In genomic region chr19:41516257-41517167, GRCh38 we compare ENCODE assay signal across 11 cellular contexts. TPM values are rescaled to one million over a fixed set of nuclear protein-coding genes. Genes with fewer than 3 reads are reported as not detected.
A peak's percentile ranks its signal among the peaks of the same experiment; 100 is the strongest.
DNase-seq lines count a peak whose midpoint lies in the region; ATAC-seq and TF ChIP-seq lines count a peak whose summit lies in the region.
"Not testable (repeated sequence)": the region's sequence is repeated elsewhere in the genome, so short reads cannot be mapped to it uniquely, and the experiment has no call there.
"Had no signal": no experiment of that assay in that cellular context is flagged by ENCODE, and none has a peak within 500 bp of the region (broad histone marks: within the 10 kb centered on the region; RNA-seq: fewer than 3 reads in every experiment).

No MANE protein-coding gene starts in this region.

- peaks cover 10% of the 10 kb centered on the region for H3K4me1 ChIP-seq in DOHH2 (ENCODE audit: control insufficient read depth, low read length)
- not testable (repeated sequence) for H3K4me1 ChIP-seq in naive thymus-derived CD4-positive, alpha-beta T cell (ENCODE audit: control insufficient read depth in 2 of 2, insufficient read depth in 2 of 2, low read length in 2 of 2); upper lobe of right lung

- H3K4me1 Mint-ChIP-seq in activated naive CD8-positive, alpha-beta T cell treated with anti-CD3 and anti-CD28 coated beads for 36 hours = peaks cover 23% of the 10 kb centered on the region
- H3K4me1 Mint-ChIP-seq in naive thymus-derived CD4-positive, alpha-beta T cell = peaks cover 17 to 27% (median 23%) of the 10 kb centered on the region in 7 donors

- DNase-seq in HL-60 (ENCODE audit: low read depth in 1 of 2, low spot score in 1 of 2) (peak; percentile 34 to 65), NOMO-1 treated with dmso at 0.1 percent for 144 hours (lab: John Stamatoyannopoulos, UW; ENCODE audit: unreplicated experiment) (peak; percentile 32), WERI-Rb-1 (peak; percentile 26)
- not testable (repeated sequence) for DNase-seq in activated naive CD8-positive, alpha-beta T cell treated with anti-CD3 and anti-CD28 coated beads for 36 hours; Right ventricle myocardium inferior (ENCODE audit: missing footprints); upper lobe of right lung
- DNase-seq in naive thymus-derived CD4-positive, alpha-beta T cell = peak in 4 of 9 donors; percentile 16 to 36 (median 30)

- peak; percentile 45 for ATAC-seq in Right ventricle myocardium inferior
- ATAC-seq in naive thymus-derived CD4-positive, alpha-beta T cell = peak; percentile 56
- ATAC-seq in upper lobe of right lung = peak; percentile 74

- not testable (repeated sequence) for H3F3A ChIP-seq in DOHH2 (ENCODE audit: control insufficient read depth, insufficient read depth)

- CTCF ChIA-PET in naive thymus-derived CD4-positive, alpha-beta T cell (lab: Charles Lee) = interaction anchor here (0.6 to 0.9 kb wide), 2 partner anchors 47 to 78 kb away, joined by 3 read pairs; no protein-coding TSS in a partner anchor

- not testable (repeated sequence) for H3K27ac Mint-ChIP-seq in activated naive CD8-positive, alpha-beta T cell treated with anti-CD3 and anti-CD28 coated beads for 36 hours; naive thymus-derived CD4-positive, alpha-beta T cell

- H3K4me3 ChIP-seq in DOHH2 (ENCODE audit: low read length); WERI-Rb-1 (ENCODE audit: low read depth, low read length); naive thymus-derived CD4-positive, alpha-beta T cell (ENCODE audit: low read length); upper lobe of right lung: not testable (repeated sequence)
- H3K4me3 ChIP-seq in HL-60 (replicated peaks; ENCODE audit: insufficient read depth, low read length) = peak overlapping the region; percentile 14; the same call in 1 of the 2 replicates

- TF ChIP-seq CTCF in DOHH2 (IDR thresholded peaks at IDR 0.05; ENCODE audit: low read depth, low read length, poor library complexity, severe bottlenecking) = peak; percentile 38
- not testable (repeated sequence) for TF ChIP-seq CTCF in HL-60 (IDR thresholded peaks at IDR 0.05; ENCODE audit: insufficient read depth, low read length); WERI-Rb-1 (IDR thresholded peaks at IDR 0.05; ENCODE audit: low read depth, low read length)
- peak; percentile 34 for TF ChIP-seq CTCF in upper lobe of right lung (IDR thresholded peaks at IDR 0.05)

- peaks cover 59% of the 10 kb centered on the region for H3K27me3 ChIP-seq in DOHH2 (ENCODE audit: control insufficient read depth, low read length)
- peaks cover 16% of the 10 kb centered on the region for H3K27me3 ChIP-seq in HL-60 (ENCODE audit: insufficient read depth, poor library complexity, severe bottlenecking)
- peaks cover 72% of the 10 kb centered on the region for H3K27me3 ChIP-seq in WERI-Rb-1 (ENCODE audit: insufficient read depth, low read depth, severe bottlenecking)
- not testable (repeated sequence) for H3K27me3 ChIP-seq in naive thymus-derived CD4-positive, alpha-beta T cell (ENCODE audit: control insufficient read depth in 2 of 2, insufficient read depth in 2 of 2, low read length in 2 of 2)
- peaks cover 36% of the 10 kb centered on the region for H3K27me3 ChIP-seq in upper lobe of right lung

- H3K4me2 ChIP-seq in DOHH2 (ENCODE audit: low read length) = not testable (repeated sequence)

- H3K27me3 Mint-ChIP-seq in activated naive CD8-positive, alpha-beta T cell treated with anti-CD3 and anti-CD28 coated beads for 36 hours = peaks cover 28% of the 10 kb centered on the region
- peaks cover 11 to 54% (median 37%) of the 10 kb centered on the region in 5 donors for H3K27me3 Mint-ChIP-seq in naive thymus-derived CD4-positive, alpha-beta T cell

- H3K36me3 Mint-ChIP-seq in activated naive CD8-positive, alpha-beta T cell treated with anti-CD3 and anti-CD28 coated beads for 36 hours; naive thymus-derived CD4-positive, alpha-beta T cell: not testable (repeated sequence)

- H3K36me3 ChIP-seq in DOHH2 (ENCODE audit: control insufficient read depth, low read length); WERI-Rb-1; naive thymus-derived CD4-positive, alpha-beta T cell (ENCODE audit: control insufficient read depth in 2 of 3, insufficient read depth in 3 of 3, low read length in 3 of 3); upper lobe of right lung: not testable (repeated sequence)

- not testable (repeated sequence) for H3K79me2 ChIP-seq in DOHH2 (ENCODE audit: control insufficient read depth, low read length)

- H3K4me3 Mint-ChIP-seq in activated naive CD8-positive, alpha-beta T cell treated with anti-CD3 and anti-CD28 coated beads for 36 hours = peak overlapping the region; percentile 43
- peak overlapping the region in 5 of 10 donors; percentile 21 to 40 (median 35) for H3K4me3 Mint-ChIP-seq in naive thymus-derived CD4-positive, alpha-beta T cell

- H3K9me2 ChIP-seq in DOHH2 (replicated peaks; ENCODE audit: control insufficient read depth, low read length) = not testable (repeated sequence)

- H3K27ac ChIP-seq in DOHH2 (ENCODE audit: low read depth, low read length); HL-60 (replicated peaks); WERI-Rb-1; naive thymus-derived CD4-positive, alpha-beta T cell (ENCODE audit: low read depth, low read length); upper lobe of right lung: not testable (repeated sequence)

- H4K20me1 ChIP-seq in DOHH2 (ENCODE audit: control insufficient read depth, insufficient read depth, low read depth, low read length) = not testable (repeated sequence)

- POLR2A ChIA-PET in naive thymus-derived CD4-positive, alpha-beta T cell (lab: Charles Lee) = interaction anchor here (1.2 kb wide), 1 partner anchor 38 kb away, joined by 3 read pairs; no protein-coding TSS in a partner anchor

- H3K9me3 ChIP-seq in DOHH2 (ENCODE audit: control insufficient read depth, insufficient read depth, low read length); WERI-Rb-1 (ENCODE audit: severe bottlenecking); naive thymus-derived CD4-positive, alpha-beta T cell (ENCODE audit: control insufficient read depth in 2 of 3, low read length in 3 of 3); upper lobe of right lung: not testable (repeated sequence)

- intact Hi-C loops in Right ventricle myocardium inferior (cut with DNase I); upper lobe of right lung (cut with DNase I): not testable (repeated sequence)
- intact Hi-C loops in naive thymus-derived CD4-positive, alpha-beta T cell (cut with micrococcal nuclease) = loop anchor here (1.0 to 2.0 kb wide), 4 partner anchors 47 to 81 kb away; no protein-coding TSS in a partner anchor

- not testable (repeated sequence) for H3K9me3 Mint-ChIP-seq in activated naive CD8-positive, alpha-beta T cell treated with anti-CD3 and anti-CD28 coated beads for 36 hours; naive thymus-derived CD4-positive, alpha-beta T cell

RNA-seq across cellular contexts. Expression of gene CEACAM21, which starts 59.5 kb away (rescaled TPM):
- 10 to 100 TPM; 36.5 to 37.5 TPM for total RNA-seq in activated naive CD8-positive, alpha-beta T cell treated with anti-CD3 and anti-CD28 coated beads for 36 hours
- total RNA-seq in Right ventricle myocardium inferior = 0.76 TPM
- total RNA-seq in naive thymus-derived CD4-positive, alpha-beta T cell = 10 to 100 TPM; 40.1 to 64.5 (median 50.0) TPM
- 10 to 100 TPM; 27.7 to 43.6 TPM for polyA plus RNA-seq in naive thymus-derived CD4-positive, alpha-beta T cell
- 16.3 TPM for total RNA-seq in upper lobe of right lung
- total RNA-seq: epithelial cell of proximal tubule, LHCN-M2 had no signal
- polyA plus RNA-seq: SK-N-SH had no signal
